11 cellular contexts compared by ENCODE assay signal in the genomic region with DNA sequence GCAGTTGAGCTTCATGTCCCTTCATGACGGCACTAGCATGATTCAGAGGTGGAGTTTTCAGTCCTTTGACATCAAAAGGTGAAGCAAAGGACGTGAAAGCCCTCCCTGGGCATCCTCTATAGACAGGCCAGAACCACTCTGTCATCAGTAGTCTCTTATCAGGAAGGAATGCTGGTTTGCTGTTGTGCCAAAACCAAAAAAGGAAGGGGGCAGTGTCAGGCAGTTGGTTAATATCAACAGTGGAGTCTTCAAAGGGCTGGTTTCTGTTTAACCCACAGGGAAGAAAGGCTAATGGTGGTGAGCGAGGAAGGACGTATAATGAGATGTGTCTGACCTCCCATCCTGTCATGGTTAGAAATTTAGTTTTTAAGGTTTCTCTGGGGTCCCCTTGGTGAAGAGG. TPM values are rescaled to one million over a fixed set of nuclear protein-coding genes. Genes with fewer than 3 reads are reported as not detected.
A peak's percentile ranks its signal among the peaks of the same experiment; 100 is the strongest.
DNase-seq lines count a peak whose midpoint lies in the region; ATAC-seq and TF ChIP-seq lines count a peak whose summit lies in the region.
"Had no signal": no experiment of that assay in that cellular context is flagged by ENCODE, and none has a peak within 500 bp of the region (broad histone marks: within the 10 kb centered on the region; RNA-seq: fewer than 3 reads in every experiment).

No MANE protein-coding gene starts in this region.

- no peak overlapping the region for H3K27ac Mint-ChIP-seq in activated T-helper 17 cell treated with anti-CD3 and anti-CD28 coated beads, Interleukin-2, amount 50 U/mL, for 72 hours
- H3K27ac Mint-ChIP-seq: activated CD4-positive, alpha-beta memory T cell treated with anti-CD3 and anti-CD28 coated beads for 36 hours had no signal

- peaks cover 11% of the 10 kb centered on the region for H3K4me1 Mint-ChIP-seq in activated T-helper 17 cell treated with anti-CD3 and anti-CD28 coated beads, Interleukin-2, amount 50 U/mL, for 72 hours

- H3K4me3 ChIP-seq in Loucy (ENCODE audit: low read length, poor library complexity, severe bottlenecking), result no peak overlapping the region
- H3K4me3 ChIP-seq: esophagus squamous epithelium had no signal

- H3K9me3 ChIP-seq in Loucy (ENCODE audit: insufficient read depth, low read depth, low read length), result no peaks in the 10 kb centered on the region
- H3K9me3 ChIP-seq: esophagus squamous epithelium had no signal

- ATAC-seq in activated T-helper 17 cell treated with anti-CD3 and anti-CD28 coated beads, Interleukin-2, amount 50 U/mL, for 72 hours (replicated peaks), result peak; percentile 10
- ATAC-seq in GM18861 (IDR thresholded peaks at IDR 0.05; ENCODE audit: unreplicated experiment), result no peak

- no peaks in the 10 kb centered on the region for H4K20me1 ChIP-seq in Loucy (ENCODE audit: insufficient read depth, low read length, poor library complexity, severe bottlenecking)

- H3K27me3 ChIP-seq in Loucy (ENCODE audit: insufficient read depth, low read length, poor library complexity, severe bottlenecking), result no peaks in the 10 kb centered on the region
- H3K27me3 ChIP-seq: esophagus squamous epithelium had no signal

- no peak overlapping the region for H3K9ac ChIP-seq in Loucy (ENCODE audit: low read depth, low read length, poor library complexity, severe bottlenecking)

- H3F3A ChIP-seq in Loucy (ENCODE audit: low read depth), result no peaks in the 10 kb centered on the region

- H3K9me2 ChIP-seq in Loucy (replicated peaks; ENCODE audit: low read depth, low read length), result no peaks in the 10 kb centered on the region

- H3K4me1 ChIP-seq in Loucy (ENCODE audit: insufficient read depth, low read length, poor library complexity, severe bottlenecking), result peaks cover 3% of the 10 kb centered on the region
- H3K4me1 ChIP-seq: esophagus squamous epithelium had no signal

- H3K79me2 ChIP-seq in Loucy (ENCODE audit: insufficient read depth, low read length), result no peaks in the 10 kb centered on the region

- TF ChIP-seq CTCF in Loucy (conservative IDR thresholded peaks at IDR 0.05; ENCODE audit: low read length), result no peak

- no peak overlapping the region for H3K4me3 Mint-ChIP-seq in activated T-helper 17 cell treated with anti-CD3 and anti-CD28 coated beads, Interleukin-2, amount 50 U/mL, for 72 hours
- H3K4me3 Mint-ChIP-seq: activated CD4-positive, alpha-beta memory T cell treated with anti-CD3 and anti-CD28 coated beads for 36 hours had no signal

- no peaks in the 10 kb centered on the region for H3K36me3 Mint-ChIP-seq in activated T-helper 17 cell treated with anti-CD3 and anti-CD28 coated beads, Interleukin-2, amount 50 U/mL, for 72 hours (ENCODE audit: low read depth)
- H3K36me3 Mint-ChIP-seq: activated CD4-positive, alpha-beta memory T cell treated with anti-CD3 and anti-CD28 coated beads for 36 hours had no signal

- DNase-seq in EH (ENCODE audit: low read depth) (peak; percentile 51), kidney glomerular epithelial cell (lab: John Stamatoyannopoulos, UW) (peak; percentile 24), T-helper 1 cell (no peak), C1 segment of cervical spinal cord (lab: John Stamatoyannopoulos, UW) (no peak)
- DNase-seq in stimulated activated CD4-positive, alpha-beta T cell treated with anti-CD3 and anti-CD28 coated beads, Interleukin-2, amount 100 ng/mL, for 24 hours, result no peak
- DNase-seq: activated CD4-positive, alpha-beta memory T cell treated with anti-CD3 and anti-CD28 coated beads for 36 hours; esophagus squamous epithelium; small intestine had no signal

- H3K27me3 Mint-ChIP-seq in activated T-helper 17 cell treated with anti-CD3 and anti-CD28 coated beads, Interleukin-2, amount 50 U/mL, for 72 hours, result no peaks in the 10 kb centered on the region
- H3K27me3 Mint-ChIP-seq: activated CD4-positive, alpha-beta memory T cell treated with anti-CD3 and anti-CD28 coated beads for 36 hours had no signal

- no peaks in the 10 kb centered on the region for H3K36me3 ChIP-seq in Loucy (ENCODE audit: insufficient read depth, low read length)
- H3K36me3 ChIP-seq: esophagus squamous epithelium had no signal

- H2AFZ ChIP-seq in Loucy (ENCODE audit: low read length), result no peak overlapping the region

- H3K9me3 Mint-ChIP-seq in activated T-helper 17 cell treated with anti-CD3 and anti-CD28 coated beads, Interleukin-2, amount 50 U/mL, for 72 hours, result peaks cover 3% of the 10 kb centered on the region

- peak overlapping the region; percentile 13 for H3K4me2 ChIP-seq in Loucy (ENCODE audit: low read depth, low read length, poor library complexity, severe bottlenecking)

RNA-seq across cellular contexts. Expression of a gene that starts 23.5 kb away (rescaled TPM):
- total RNA-seq in activated T-helper 17 cell treated with anti-CD3 and anti-CD28 coated beads, Interleukin-2, amount 50 U/mL, for 72 hours, result 100 to 1,000 TPM in 1 of 2 donors, 1 to 10 TPM in 1; 1.6 to 233 TPM
- total RNA-seq: esophagus squamous epithelium had no signal

Comparison
In these comparisons a context has a peak if more than half of its experiments do, and no peak if none do; other contexts are left out.
1. DNase-seq: peak in EH (single experiment) and kidney glomerular epithelial cell (single experiment); none in T-helper 1 cell (0 of 5), stimulated activated CD4-positive, alpha-beta T cell treated with anti-CD3 and anti-CD28 coated beads, Interleukin-2, amount 100 ng/mL, for 24 hours (0 of 2) and C1 segment of cervical spinal cord (0 of 14).